ENCODE assay signal across 18 cellular contexts in genomic region chr6:162157157-162157556, GRCh38.
DNase-seq lines count a peak whose midpoint lies in the region; ATAC-seq, FAIRE-seq and TF ChIP-seq lines count a peak whose summit lies in the region.
"Had no signal": no experiment of that assay in that cellular context is flagged by ENCODE, and none has a peak within 500 bp of the region (broad histone marks: within the 10 kb centered on the region; RNA-seq: fewer than 3 reads in every experiment).

No MANE protein-coding gene starts in this region.

- H3K36me3 Mint-ChIP-seq in mesothelial cell of epicardium: no peaks in the 10 kb centered on the region
- H3K36me3 Mint-ChIP-seq: CD4-positive, CD25-positive, alpha-beta regulatory T cell had no signal

- no peaks in the 10 kb centered on the region for H3K27me3 Mint-ChIP-seq in mesothelial cell of epicardium (ENCODE audit: low read depth)
- H3K27me3 Mint-ChIP-seq: CD4-positive, CD25-positive, alpha-beta regulatory T cell; dendritic cell treated with granulocyte-macrophage colony-stimulating factor and Interleukin-4, amounts not matched to agents 40 ng/mL and 50 ng/mL, for 4 days had no signal

- H3K27me3 ChIP-seq in HepG2 (ENCODE audit: control insufficient read depth in 1 of 2, insufficient read depth in 2 of 2, low read length in 2 of 2): no peaks in the 10 kb centered on the region

- intact Hi-C loops in HepG2 (cut with micrococcal nuclease; ENCODE audit: unreplicated experiment): no loop called here

- no peak overlapping the region for H3K4me3 Mint-ChIP-seq in mesothelial cell of epicardium
- H3K4me3 Mint-ChIP-seq: activated T-cell treated with anti-CD3 and anti-CD28 coated beads, Interleukin-2, amount 50 U/mL, for 72 hours; CD4-positive, CD25-positive, alpha-beta regulatory T cell; dendritic cell treated with granulocyte-macrophage colony-stimulating factor and Interleukin-4, amounts not matched to agents 40 ng/mL and 50 ng/mL, for 4 days; neural crest cell had no signal

- in situ Hi-C loops in HepG2 (cut with HindIII; ENCODE audit: extremely low pct_ligation_motif_present, low pct_unique_long_range_greater_than_20kb): no loop called here

- no peak for TF ChIP-seq EP300 in HepG2 (IDR thresholded peaks at IDR 0.05; ENCODE audit: low read depth in 2 of 2, low read length in 2 of 2)
- TF ChIP-seq EP300 in HepG2 (CRISPR knock-in tag; IDR thresholded peaks at IDR 0.05; ENCODE audit: borderline replicate concordance): no peak

- no peaks in the 10 kb centered on the region for H3K4me1 ChIP-seq in HepG2 (ENCODE audit: insufficient read depth, low read length)
- H3K4me1 ChIP-seq: lower lobe of right lung had no signal

- no TSS peak for BruUV-seq in HepG2 (replicated peaks; lab: Mats Ljungman, UMichigan)

- no peak overlapping the region for H2AFZ ChIP-seq in HepG2 (ENCODE audit: low read length)

- 5% methylated on average over 1 of the region's 1 CpG for WGBS in HepG2 (ENCODE audit: low lambda C conversion rate)

- H3K4me1 Mint-ChIP-seq in mesothelial cell of epicardium: peaks cover 7% of the 10 kb centered on the region
- H3K4me1 Mint-ChIP-seq: CD4-positive, CD25-positive, alpha-beta regulatory T cell; neural crest cell had no signal

- no peak overlapping the region for H3K27ac ChIP-seq in HepG2 (ENCODE audit: extremely low read length, insufficient read depth, low read length)
- H3K27ac ChIP-seq: lower lobe of right lung had no signal

- H3K9ac ChIP-seq in HepG2 (ENCODE audit: insufficient read depth, low read depth, low read length): no peak overlapping the region

- no peak for DNase-seq in mesothelial cell of epicardium (ENCODE audit: low spot score in 2 of 2, unreplicated experiment in 2 of 2)
- DNase-seq in HepG2 (ENCODE audit: low spot score): no peak
- no peak for DNase-seq in HuH-7.5 (ENCODE audit: low spot score)
- DNase-seq: activated CD4-positive, alpha-beta T cell treated with anti-CD3 and anti-CD28 coated beads, Interleukin-2, amount 50 U/mL, for 1 hour; activated T-cell treated with anti-CD3 and anti-CD28 coated beads, Interleukin-2, amount 50 U/mL, for 72 hours; anterior cingulate cortex; CD4-positive, CD25-positive, alpha-beta regulatory T cell; lower lobe of right lung; T-helper 1 cell had no signal

- no peak overlapping the region for H3K4me2 ChIP-seq in HepG2 (ENCODE audit: low read depth, low read length)

- H3K4me3 ChIP-seq in HepG2 (replicated peaks in 1 of 3; ENCODE audit: insufficient read depth in 1 of 3, low read depth in 2 of 3, low read length in 3 of 3): no peak overlapping the region
- H3K4me3 ChIP-seq: lower lobe of right lung had no signal

- CTCF ChIA-PET in HepG2 (lab: Yijun Ruan, JAX; ENCODE audit: low intra/inter-chr PET ratio, low total read pairs): no interaction called here

- peaks cover 6% of the 10 kb centered on the region; the same call in 1 of the 2 replicates for H3K9me3 ChIP-seq in HepG2 (ENCODE audit: low read length)
- H3K9me3 ChIP-seq: lower lobe of right lung had no signal

- POLR2A ChIA-PET in HepG2 (lab: Yijun Ruan, JAX): no interaction called here

- H3K79me2 ChIP-seq in HepG2 (ENCODE audit: insufficient read depth, low read length): no peaks in the 10 kb centered on the region

- TF ChIP-seq CTCF in mesothelial cell of epicardium (IDR thresholded peaks at IDR 0.05; ENCODE audit: unreplicated experiment): no peak
- TF ChIP-seq CTCF in HepG2 (CRISPR knock-in tag; IDR thresholded peaks at IDR 0.05): no peak

- no peak for FAIRE-seq in HepG2 (lab: Jason Lieb, UNC)
- FAIRE-seq: H1, RCC 7860 had no signal

- H3K27ac Mint-ChIP-seq in mesothelial cell of epicardium: peak overlapping the region; percentile 0
- H3K27ac Mint-ChIP-seq: activated T-cell treated with anti-CD3 and anti-CD28 coated beads, Interleukin-2, amount 50 U/mL, for 72 hours; CD4-positive, CD25-positive, alpha-beta regulatory T cell; dendritic cell treated with granulocyte-macrophage colony-stimulating factor and Interleukin-4, amounts not matched to agents 40 ng/mL and 50 ng/mL, for 4 days had no signal

- TF ChIP-seq POLR2A in HepG2 (IDR thresholded peaks at IDR 0.05; ENCODE audit: insufficient read depth in 1 of 2, low read depth in 2 of 2, low read length in 2 of 2): no peak

- no peaks in the 10 kb centered on the region for H3K36me3 ChIP-seq in HepG2 (replicated peaks in 1 of 2; ENCODE audit: control insufficient read depth in 1 of 2, insufficient read depth in 2 of 2, low read length in 2 of 2)
- H3K36me3 ChIP-seq: lower lobe of right lung had no signal

- TF ChIP-seq RAD21 in HepG2 (CRISPR knock-in tag; IDR thresholded peaks at IDR 0.05): no peak

- no peaks in the 10 kb centered on the region for H3K9me3 Mint-ChIP-seq in mesothelial cell of epicardium
- H3K9me3 Mint-ChIP-seq: neural crest cell had no signal

- no peaks in the 10 kb centered on the region for H4K20me1 ChIP-seq in HepG2 (ENCODE audit: insufficient read depth, low read length)

- peak; percentile 93 for ATAC-seq in GM18867 (IDR thresholded peaks at IDR 0.05; ENCODE audit: unreplicated experiment)
- peak; percentile 53 for ATAC-seq in GM21576 (IDR thresholded peaks at IDR 0.05; ENCODE audit: unreplicated experiment)
- ATAC-seq in HG03432 (IDR thresholded peaks at IDR 0.05; ENCODE audit: unreplicated experiment): peak; percentile 98
- no peak for ATAC-seq in HepG2
- ATAC-seq in HG02938 (IDR thresholded peaks at IDR 0.05; ENCODE audit: unreplicated experiment): no peak
- ATAC-seq in GM21447 (IDR thresholded peaks at IDR 0.05; ENCODE audit: unreplicated experiment): no peak
- ATAC-seq: activated T-cell treated with anti-CD3 and anti-CD28 coated beads, Interleukin-2, amount 50 U/mL, for 72 hours had no signal

TF ChIP-seq in HepG2, 621 proteins besides CTCF, POLR2A, EP300 and RAD21:
- no peak for TF ChIP-seq SUZ12 (IDR thresholded peaks at IDR 0.05; ENCODE audit: low read depth, low read length)
- no peak for TF ChIP-seq ZNF30 (CRISPR knock-in tag; IDR thresholded peaks at IDR 0.05)
- no peak for TF ChIP-seq CCDC6 (CRISPR knock-in tag; IDR thresholded peaks at IDR 0.05)
- TF ChIP-seq TARDBP (CRISPR knock-in tag; IDR thresholded peaks at IDR 0.05): no peak
- no peak for TF ChIP-seq SP4 (CRISPR knock-in tag; IDR thresholded peaks at IDR 0.05)
- TF ChIP-seq TFDP2 (CRISPR knock-in tag; IDR thresholded peaks at IDR 0.05): no peak
- TF ChIP-seq GFI1 (CRISPR knock-in tag; IDR thresholded peaks at IDR 0.05; ENCODE audit: borderline replicate concordance): no peak
- TF ChIP-seq U2AF2 (IDR thresholded peaks at IDR 0.05; ENCODE audit: low read depth, low read length): no peak
- TF ChIP-seq MLX (CRISPR knock-in tag; IDR thresholded peaks at IDR 0.05): no peak
- TF ChIP-seq ZNF564 (CRISPR knock-in tag; IDR thresholded peaks at IDR 0.05): no peak
- no peak for TF ChIP-seq PRDM4 (CRISPR knock-in tag; IDR thresholded peaks at IDR 0.05; ENCODE audit: borderline replicate concordance)
- TF ChIP-seq DMAP1 (CRISPR knock-in tag; IDR thresholded peaks at IDR 0.05): no peak
- TF ChIP-seq SMYD3 (CRISPR knock-in tag; IDR thresholded peaks at IDR 0.05): no peak
TF ChIP-seq in HepG2: peak in this region for 0.

Comparison
In these comparisons a context has a peak if more than half of its experiments do, and no peak if none do; other contexts are left out.
1. ATAC-seq: peak in GM18867 (single experiment), GM21576 (single experiment) and HG03432 (single experiment); none in HepG2 (single experiment), HG02938 (single experiment) and GM21447 (single experiment).